In genomic region chr12:54324617-54325441, GRCh38 we compare ENCODE assay signal across 8 cellular contexts. TPM values are rescaled to one million over a fixed set of nuclear protein-coding genes. Genes with fewer than 3 reads are reported as not detected.
DNase-seq lines count a peak whose midpoint lies in the region; ATAC-seq, FAIRE-seq and TF ChIP-seq lines count a peak whose summit lies in the region.

Gene COPZ1, plus strand, starts transcription at chr12:54325131. Its CDS starts 33 bp downstream, at chr12:54325164.

- H3K4me1 ChIP-seq in OCI-LY3 (ENCODE audit: low read length) (peaks cover 8% of the 10 kb centered on the region), endothelial cell of umbilical vein (ENCODE audit: control insufficient read depth, extremely low read depth, insufficient read depth, low read length) (peaks cover 20% of the 10 kb centered on the region)

- H2AFZ ChIP-seq in OCI-LY3 (ENCODE audit: low read depth, low read length): peak within 1 kb of the TSS; percentile 96
- H2AFZ ChIP-seq in endothelial cell of umbilical vein (ENCODE audit: low read depth, low read length): peak within 1 kb of the TSS; percentile 100

- H3K4me2 ChIP-seq in OCI-LY3 (ENCODE audit: low read length): peak within 1 kb of the TSS; percentile 90
- peak within 1 kb of the TSS; percentile 95 for H3K4me2 ChIP-seq in endothelial cell of umbilical vein (ENCODE audit: insufficient read depth, low read length)

- H3K4me3 ChIP-seq in OCI-LY3 (ENCODE audit: low read length) (peak within 1 kb of the TSS; percentile 94), endothelial cell of umbilical vein (replicated peaks in 1 of 3; ENCODE audit: insufficient read depth in 1 of 3, low read depth in 1 of 3, low read length in 3 of 3) (peak within 1 kb of the TSS; percentile 38 to 85 (median 67))

- peak; percentile 100 for DNase-seq in DMS114 treated with DMSO at 0.1 percent for 48 hours (lab: John Stamatoyannopoulos, UW; ENCODE audit: unreplicated experiment)
- peak; percentile 83 for DNase-seq in HuH-7.5 (ENCODE audit: low spot score)
- DNase-seq in activated CD8-positive, alpha-beta memory T cell treated with anti-CD3 and anti-CD28 coated beads, Interleukin-2, amount 50 U/mL, for 48 hours: peak; percentile 92
- peak; percentile 100 for DNase-seq in endothelial cell of umbilical vein (ENCODE audit: low read depth, low spot score)
- peak; percentile 100 for DNase-seq in midbrain (lab: John Stamatoyannopoulos, UW)
- DNase-seq in stimulated activated CD8-positive, alpha-beta memory T cell treated with anti-CD3 and anti-CD28 coated beads, Interleukin-2, amount 100 ng/mL, for 1 hour (ENCODE audit: low read depth in 2 of 2): peak; percentile 79 to 84

- H3K9me1 ChIP-seq in endothelial cell of umbilical vein (replicated peaks; ENCODE audit: control insufficient read depth, extremely low read depth, insufficient read depth, low read length): no peaks in the 10 kb centered on the region

- peak; percentile 100 for FAIRE-seq in endothelial cell of umbilical vein (lab: Jason Lieb, UNC)

- POLR2A ChIA-PET in endothelial cell of umbilical vein (lab: Charles Lee): interaction anchor here (0.6 to 1.4 kb wide), 6 partner anchors 9 to 59 kb away, joined by 5 to 15 read pairs (median 5); partner anchors contain the start of genes CBX5 and HNRNPA1

- intact Hi-C loops in endothelial cell of umbilical vein (cut with micrococcal nuclease): loop anchor here (1.0 to 2.0 kb wide), 6 partner anchors 34 to 105 kb away; partner anchors contain the start of genes CBX5 and HNRNPA1

- H3K9me3 ChIP-seq in OCI-LY3 (ENCODE audit: insufficient read depth, low read length): no peaks in the 10 kb centered on the region
- no peaks in the 10 kb centered on the region for H3K9me3 ChIP-seq in endothelial cell of umbilical vein (replicated peaks; ENCODE audit: control insufficient read depth, insufficient read depth, low read length)

- H3K27me3 ChIP-seq in OCI-LY3 (ENCODE audit: low read depth, low read length) (no peaks in the 10 kb centered on the region), endothelial cell of umbilical vein (ENCODE audit: control insufficient read depth in 2 of 2, insufficient read depth in 2 of 2, low read length in 2 of 2) (no peaks in the 10 kb centered on the region)

- ATAC-seq in GM21526 (IDR thresholded peaks at IDR 0.05; ENCODE audit: low FRiP score, unreplicated experiment): peak; percentile 97

- H3K79me2 ChIP-seq in OCI-LY3 (ENCODE audit: low read length) (peaks cover 27% of the 10 kb centered on the region), endothelial cell of umbilical vein (ENCODE audit: control insufficient read depth, insufficient read depth, low read length) (peaks cover 28% of the 10 kb centered on the region)

- H4K20me1 ChIP-seq in OCI-LY3 (ENCODE audit: insufficient read depth, low read length) (no peaks in the 10 kb centered on the region), endothelial cell of umbilical vein (replicated peaks; ENCODE audit: control insufficient read depth, extremely low read depth, insufficient read depth, low read length) (no peaks in the 10 kb centered on the region)

- H3K27ac ChIP-seq in OCI-LY3 (ENCODE audit: low read length): peak within 1 kb of the TSS; percentile 29
- H3K27ac ChIP-seq in endothelial cell of umbilical vein (ENCODE audit: insufficient read depth, low read depth, low read length): peak within 1 kb of the TSS; percentile 73

- TF ChIP-seq CTCF in OCI-LY3 (IDR thresholded peaks at IDR 0.05; ENCODE audit: low read depth, low read length) (peak; percentile 84), endothelial cell of umbilical vein (IDR thresholded peaks at IDR 0.05; ENCODE audit: extremely low read depth in 1 of 2, insufficient read depth in 1 of 2, low read depth in 1 of 2, low read length in 2 of 2) (peak; percentile 72 to 80)

- CTCF ChIA-PET in endothelial cell of umbilical vein (lab: Charles Lee): interaction anchor here (0.6 to 2.3 kb wide), 39 partner anchors 10 to 1391 kb away, joined by 3 to 41 read pairs (median 7); partner anchors contain the start of genes BLOC1S1, CBX5, HNRNPA1 and NFE2

- BruUV-seq in endothelial cell of umbilical vein (replicated peaks; lab: Mats Ljungman, UMichigan): no TSS peak

- dilution Hi-C loops in endothelial cell of umbilical vein (cut with MboI; ENCODE audit: extremely low pct_ligation_motif_present, low sequenced_read_pairs): no loop called here

- peak; percentile 91 for TF ChIP-seq POLR2A in endothelial cell of umbilical vein (IDR thresholded peaks at IDR 0.05; ENCODE audit: low read depth, low read length)

- H3K36me3 ChIP-seq in OCI-LY3 (replicated peaks; ENCODE audit: low read depth, low read length) (no peaks in the 10 kb centered on the region), endothelial cell of umbilical vein (ENCODE audit: control insufficient read depth in 2 of 2, extremely low read depth in 1 of 2, insufficient read depth in 2 of 2, low read length in 2 of 2) (no peaks in the 10 kb centered on the region)

- H3K9ac ChIP-seq in OCI-LY3 (ENCODE audit: low read length) (peak within 1 kb of the TSS; percentile 86), endothelial cell of umbilical vein (replicated peaks; ENCODE audit: extremely low read depth, insufficient read depth, low read length) (peak within 1 kb of the TSS; percentile 91)

TF ChIP-seq in endothelial cell of umbilical vein, 7 proteins besides CTCF, POLR2A, EP300 and RAD21:
- TF ChIP-seq EZH2 (IDR thresholded peaks at IDR 0.05; ENCODE audit: borderline replicate concordance, low read depth, low read length, severe bottlenecking): no peak
- TF ChIP-seq POLR2AphosphoS5 (IDR thresholded peaks at IDR 0.05; ENCODE audit: insufficient read depth, low read depth, low read length): peak; percentile 80
- no peak for TF ChIP-seq MYC (IDR thresholded peaks at IDR 0.05; ENCODE audit: low read depth, low read length)
- no peak for TF ChIP-seq JUN (IDR thresholded peaks at IDR 0.05; ENCODE audit: borderline replicate concordance, insufficient read depth, insufficient read length, low read depth)
- TF ChIP-seq GATA2 (IDR thresholded peaks at IDR 0.05; ENCODE audit: insufficient read depth, insufficient read length, low read depth, low read length): no peak
- TF ChIP-seq MAX (IDR thresholded peaks at IDR 0.05; ENCODE audit: insufficient read depth, insufficient read length): peak; percentile 91
- no peak for TF ChIP-seq FOS (IDR thresholded peaks at IDR 0.05; ENCODE audit: borderline replicate concordance, insufficient read depth, low read length)
TF ChIP-seq in endothelial cell of umbilical vein: peak in this region for 2.

RNA-seq across cellular contexts. Expression of gene COPZ1, which starts in this region (rescaled TPM):
- 137 and 143 TPM in 2 replicates for total RNA-seq in endothelial cell of umbilical vein
- 169 and 174 TPM in 2 replicates for polyA plus RNA-seq in endothelial cell of umbilical vein
- 179 and 185 TPM in 2 replicates for polyA plus RNA-seq in endothelial cell of umbilical vein (2011; cell fraction: cytosol; rRNA removed)
- 89.4 and 104 TPM in 2 replicates for polyA plus RNA-seq in endothelial cell of umbilical vein (2011; cell fraction: nucleus; rRNA removed)
- polyA plus RNA-seq in endothelial cell of umbilical vein (2012): 280 and 300 TPM in 2 replicates
- polyA minus RNA-seq in endothelial cell of umbilical vein: 153 and 165 TPM in 2 replicates
- polyA minus RNA-seq in endothelial cell of umbilical vein (2011; cell fraction: cytosol; rRNA and poly(A)+ RNA removed): 137 TPM
- polyA minus RNA-seq in endothelial cell of umbilical vein (2011; cell fraction: nucleus; rRNA and poly(A)+ RNA removed): 37.6 and 48.5 TPM in 2 replicates

Comparison
In these comparisons a context has a peak if more than half of its experiments do, and no peak if none do; other contexts are left out.
1. Peak in every context shown above with its lines: DNase-seq, ATAC-seq, H3K4me3 ChIP-seq and H3K27ac ChIP-seq.